Comparison of ENCODE assay signal across 27 cellular contexts in the genomic region with DNA sequence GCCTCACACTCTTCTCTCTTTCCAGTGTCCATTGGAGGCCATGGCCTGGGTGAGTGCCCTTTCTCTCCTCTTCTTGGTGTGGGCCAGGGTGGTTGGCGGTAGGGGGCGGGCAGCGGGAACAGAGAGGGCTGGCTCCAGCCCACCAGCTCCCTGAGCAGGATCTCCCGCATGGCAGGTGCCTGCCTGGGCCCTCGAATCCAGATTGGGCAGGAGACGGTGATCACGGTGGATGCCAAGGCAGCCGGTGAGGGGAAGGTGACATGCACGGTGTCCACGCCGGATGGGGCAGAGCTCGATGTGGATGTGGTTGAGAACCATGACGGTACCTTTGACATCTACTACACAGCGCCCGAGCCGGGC. TPM values are rescaled to one million over a fixed set of nuclear protein-coding genes. Genes with fewer than 3 reads are reported as not detected.
"Had no signal": no experiment of that assay in that cellular context is flagged by ENCODE, and none has a peak within 500 bp of the region (broad histone marks: within the 10 kb centered on the region; RNA-seq: fewer than 3 reads in every experiment).

No MANE protein-coding gene starts in this region.

- H3K4me3 Mint-ChIP-seq: activated CD4-positive, alpha-beta memory T cell treated with anti-CD3 and anti-CD28 coated beads for 36 hours; activated CD4-positive, alpha-beta T cell treated with anti-CD3 and anti-CD28 coated beads for 36 hours; activated CD4-positive, alpha-beta T cell treated with anti-CD3 and anti-CD28 coated beads, Interleukin-2, amount 10 ng/mL, durations not matched to agents 24 days and 14 days; activated naive CD4-positive, alpha-beta T cell treated with anti-CD3 and anti-CD28 coated beads for 36 hours; activated naive CD4-positive, alpha-beta T cell treated with anti-CD3 and anti-CD28 coated beads, Interleukin-2, amount 50 U/mL, for 24 hours; activated naive CD8-positive, alpha-beta T cell treated with anti-CD3 and anti-CD28 coated beads for 36 hours; activated naive CD8-positive, alpha-beta T cell treated with anti-CD3 and anti-CD28 coated beads, Interleukin-2, amount 50 U/mL, for 24 hours; activated T-helper 1 cell treated with anti-CD3 and anti-CD28 coated beads, Interleukin-12 subunit alpha, Interleukin-12 subunit beta, Interleukin-2, Interleukin-4 antibody, amounts not matched to agents 30 ng/mL and 10 ng/mL and 1 ng/mL, durations not matched to agents 14 hours and 24 hours and 36 hours; brain had no signal

- ATAC-seq: activated CD4-positive, alpha-beta T cell treated with anti-CD3 and anti-CD28 coated beads for 36 hours; activated naive CD8-positive, alpha-beta T cell treated with anti-CD3 and anti-CD28 coated beads, Interleukin-2, amount 50 U/mL, for 24 hours had no signal

- H3K4me3 ChIP-seq: adrenal gland, breast epithelium, cardiac muscle cell, colonic mucosa had no signal

- H3K27me3 Mint-ChIP-seq: activated CD4-positive, alpha-beta memory T cell treated with anti-CD3 and anti-CD28 coated beads for 36 hours; activated CD4-positive, alpha-beta T cell treated with anti-CD3 and anti-CD28 coated beads for 36 hours; activated CD4-positive, alpha-beta T cell treated with anti-CD3 and anti-CD28 coated beads, Interleukin-2, amount 10 ng/mL, durations not matched to agents 24 days and 14 days; activated naive CD4-positive, alpha-beta T cell treated with anti-CD3 and anti-CD28 coated beads, Interleukin-2, amount 50 U/mL, for 24 hours; activated naive CD8-positive, alpha-beta T cell treated with anti-CD3 and anti-CD28 coated beads for 36 hours; activated naive CD8-positive, alpha-beta T cell treated with anti-CD3 and anti-CD28 coated beads, Interleukin-2, amount 50 U/mL, for 24 hours; brain had no signal

- H3K36me3 ChIP-seq: adrenal gland, breast epithelium, colonic mucosa had no signal

- DNase-seq: activated CD4-positive, alpha-beta memory T cell treated with anti-CD3 and anti-CD28 coated beads for 36 hours; activated CD4-positive, alpha-beta T cell treated with anti-CD3 and anti-CD28 coated beads for 36 hours; activated CD4-positive, alpha-beta T cell treated with anti-CD3 and anti-CD28 coated beads, Interleukin-2, amount 10 ng/mL, durations not matched to agents 24 days and 14 days; activated CD4-positive, CD25-positive, alpha-beta regulatory T cell; activated CD4-positive, CD25-positive, alpha-beta regulatory T cell treated with anti-CD3 and anti-CD28 coated beads, Interleukin-2, amount 50 U/mL, for 72 hours; activated CD8-positive, alpha-beta memory T cell treated with anti-CD3 and anti-CD28 coated beads, Interleukin-2, amount 50 U/mL, for 48 hours; activated effector memory CD4-positive, alpha-beta T cell treated with anti-CD3 and anti-CD28 coated beads, Interleukin-2, amount 50 U/mL, for 16 hours; activated naive CD4-positive, alpha-beta T cell treated with anti-CD3 and anti-CD28 coated beads for 36 hours; activated naive CD8-positive, alpha-beta T cell treated with anti-CD3 and anti-CD28 coated beads for 36 hours; activated naive CD8-positive, alpha-beta T cell treated with anti-CD3 and anti-CD28 coated beads, Interleukin-2, amount 50 U/mL, for 24 hours; activated T-cell treated with anti-CD3 and anti-CD28 coated beads, Interleukin-2, amount 50 U/mL, for 48 hours; adrenal gland; amygdala; central memory CD4-positive, alpha-beta T cell; cerebellar nuclear complex; colonic mucosa; effector CD8-positive, alpha-beta T cell; foreskin fibroblast; glutamatergic neuron; T-helper 2 cell had no signal

- H3K27me3 ChIP-seq: adrenal gland, breast epithelium, cardiac muscle cell, colonic mucosa had no signal

- H3K4me1 ChIP-seq: adrenal gland, breast epithelium, colonic mucosa had no signal

- H3K27ac ChIP-seq: adrenal gland, breast epithelium, cardiac muscle cell, colonic mucosa, epithelial cell of prostate had no signal

- H3K9me3 Mint-ChIP-seq: activated CD4-positive, alpha-beta memory T cell treated with anti-CD3 and anti-CD28 coated beads for 36 hours; activated CD4-positive, alpha-beta T cell treated with anti-CD3 and anti-CD28 coated beads, Interleukin-2, amount 10 ng/mL, durations not matched to agents 24 days and 14 days; activated naive CD4-positive, alpha-beta T cell treated with anti-CD3 and anti-CD28 coated beads for 36 hours; activated naive CD4-positive, alpha-beta T cell treated with anti-CD3 and anti-CD28 coated beads, Interleukin-2, amount 50 U/mL, for 24 hours; activated naive CD8-positive, alpha-beta T cell treated with anti-CD3 and anti-CD28 coated beads for 36 hours; activated naive CD8-positive, alpha-beta T cell treated with anti-CD3 and anti-CD28 coated beads, Interleukin-2, amount 50 U/mL, for 24 hours; activated T-helper 1 cell treated with anti-CD3 and anti-CD28 coated beads, Interleukin-12 subunit alpha, Interleukin-12 subunit beta, Interleukin-2, Interleukin-4 antibody, amounts not matched to agents 30 ng/mL and 10 ng/mL and 1 ng/mL, durations not matched to agents 14 hours and 24 hours and 36 hours; activated T-helper 2 cell treated with anti-CD3 and anti-CD28 coated beads, Interferon-gamma antibody, Interleukin-2, Interleukin-4, amounts not matched to agents 10 μg/mL and 5 μg/mL and 100 μg/mL, durations not matched to agents 14 hours and 24 hours and 36 hours; brain had no signal

- H3K4me1 Mint-ChIP-seq: activated CD4-positive, alpha-beta T cell treated with anti-CD3 and anti-CD28 coated beads for 36 hours; activated CD4-positive, alpha-beta T cell treated with anti-CD3 and anti-CD28 coated beads, Interleukin-2, amount 10 ng/mL, durations not matched to agents 24 days and 14 days; activated naive CD4-positive, alpha-beta T cell treated with anti-CD3 and anti-CD28 coated beads, Interleukin-2, amount 50 U/mL, for 24 hours; activated naive CD8-positive, alpha-beta T cell treated with anti-CD3 and anti-CD28 coated beads for 36 hours; activated naive CD8-positive, alpha-beta T cell treated with anti-CD3 and anti-CD28 coated beads, Interleukin-2, amount 50 U/mL, for 24 hours; brain had no signal

- H3K36me3 Mint-ChIP-seq: activated CD4-positive, alpha-beta memory T cell treated with anti-CD3 and anti-CD28 coated beads for 36 hours; activated naive CD4-positive, alpha-beta T cell treated with anti-CD3 and anti-CD28 coated beads, Interleukin-2, amount 50 U/mL, for 24 hours; activated naive CD8-positive, alpha-beta T cell treated with anti-CD3 and anti-CD28 coated beads for 36 hours had no signal

- H3K9me3 ChIP-seq: adrenal gland, breast epithelium, colonic mucosa had no signal

- H3K27ac Mint-ChIP-seq: activated CD4-positive, alpha-beta memory T cell treated with anti-CD3 and anti-CD28 coated beads for 36 hours; activated CD4-positive, alpha-beta T cell treated with anti-CD3 and anti-CD28 coated beads for 36 hours; activated CD4-positive, alpha-beta T cell treated with anti-CD3 and anti-CD28 coated beads, Interleukin-2, amount 10 ng/mL, durations not matched to agents 24 days and 14 days; activated naive CD4-positive, alpha-beta T cell treated with anti-CD3 and anti-CD28 coated beads for 36 hours; activated naive CD4-positive, alpha-beta T cell treated with anti-CD3 and anti-CD28 coated beads, Interleukin-2, amount 50 U/mL, for 24 hours; activated naive CD8-positive, alpha-beta T cell treated with anti-CD3 and anti-CD28 coated beads for 36 hours; activated naive CD8-positive, alpha-beta T cell treated with anti-CD3 and anti-CD28 coated beads, Interleukin-2, amount 50 U/mL, for 24 hours; activated T-helper 1 cell treated with anti-CD3 and anti-CD28 coated beads, Interleukin-12 subunit alpha, Interleukin-12 subunit beta, Interleukin-2, Interleukin-4 antibody, amounts not matched to agents 30 ng/mL and 10 ng/mL and 1 ng/mL, durations not matched to agents 14 hours and 24 hours and 36 hours; activated T-helper 2 cell treated with anti-CD3 and anti-CD28 coated beads, Interferon-gamma antibody, Interleukin-2, Interleukin-4, amounts not matched to agents 10 μg/mL and 5 μg/mL and 100 μg/mL, durations not matched to agents 14 hours and 24 hours and 36 hours; brain had no signal

RNA-seq across cellular contexts. Expression of gene FLNC, which starts 18.9 kb away (rescaled TPM):
- total RNA-seq: activated T-helper 2 cell treated with anti-CD3 and anti-CD28 coated beads, Interferon-gamma antibody, Interleukin-2, Interleukin-4, amounts not matched to agents 10 μg/mL and 5 μg/mL and 100 μg/mL, durations not matched to agents 14 hours and 24 hours and 36 hours had no signal
